ENCODE assay signal across 1 cellular context in genomic region chr20:55103188-55103587, GRCh38.
TF ChIP-seq lines count a peak whose summit lies in the region.

No MANE protein-coding gene starts in this region.

TF ChIP-seq in K562, 482 proteins besides CTCF, POLR2A, EP300 and RAD21 (continued from another document and continues in another):
- TF ChIP-seq, protein P1, sequence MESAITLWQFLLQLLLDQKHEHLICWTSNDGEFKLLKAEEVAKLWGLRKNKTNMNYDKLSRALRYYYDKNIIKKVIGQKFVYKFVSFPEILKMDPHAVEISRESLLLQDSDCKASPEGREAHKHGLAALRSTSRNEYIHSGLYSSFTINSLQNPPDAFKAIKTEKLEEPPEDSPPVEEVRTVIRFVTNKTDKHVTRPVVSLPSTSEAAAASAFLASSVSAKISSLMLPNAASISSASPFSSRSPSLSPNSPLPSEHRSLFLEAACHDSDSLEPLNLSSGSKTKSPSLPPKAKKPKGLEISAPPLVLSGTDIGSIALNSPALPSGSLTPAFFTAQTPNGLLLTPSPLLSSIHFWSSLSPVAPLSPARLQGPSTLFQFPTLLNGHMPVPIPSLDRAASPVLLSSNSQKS (CRISPR knock-in tag; IDR thresholded peaks at IDR 0.05) = no peak
- TF ChIP-seq PRPF4 (IDR thresholded peaks at IDR 0.05; ENCODE audit: insufficient read depth, low read depth, low read length, poor library complexity, severe bottlenecking) = no peak
- TF ChIP-seq ATF1 (CRISPR knock-in tag; IDR thresholded peaks at IDR 0.05) = no peak
- peak; percentile 43 for TF ChIP-seq ATF1 (tag; IDR thresholded peaks at IDR 0.05)
- no peak for TF ChIP-seq PTTG1 (tag; IDR thresholded peaks at IDR 0.05; ENCODE audit: low read depth)
- peak; percentile 74; the same call in 1 of the 2 replicates for TF ChIP-seq NFATC3 (IDR thresholded peaks at IDR 0.05)
- TF ChIP-seq LCOR (CRISPR knock-in tag; IDR thresholded peaks at IDR 0.05) = no peak
- TF ChIP-seq ZNF507 (tag; conservative IDR thresholded peaks at IDR 0.05) = no peak
- no peak for TF ChIP-seq TAF7 (tag; IDR thresholded peaks at IDR 0.05)
- peak; percentile 83 for TF ChIP-seq STAT5A (IDR thresholded peaks at IDR 0.05; ENCODE audit: borderline replicate concordance, low read length)
- TF ChIP-seq HNRNPLL (IDR thresholded peaks at IDR 0.05; ENCODE audit: low read depth, low read length, poor library complexity, severe bottlenecking) = no peak
- peak; percentile 92 for TF ChIP-seq SMARCC2 (IDR thresholded peaks at IDR 0.05; ENCODE audit: low read depth)
- TF ChIP-seq, protein P2, sequence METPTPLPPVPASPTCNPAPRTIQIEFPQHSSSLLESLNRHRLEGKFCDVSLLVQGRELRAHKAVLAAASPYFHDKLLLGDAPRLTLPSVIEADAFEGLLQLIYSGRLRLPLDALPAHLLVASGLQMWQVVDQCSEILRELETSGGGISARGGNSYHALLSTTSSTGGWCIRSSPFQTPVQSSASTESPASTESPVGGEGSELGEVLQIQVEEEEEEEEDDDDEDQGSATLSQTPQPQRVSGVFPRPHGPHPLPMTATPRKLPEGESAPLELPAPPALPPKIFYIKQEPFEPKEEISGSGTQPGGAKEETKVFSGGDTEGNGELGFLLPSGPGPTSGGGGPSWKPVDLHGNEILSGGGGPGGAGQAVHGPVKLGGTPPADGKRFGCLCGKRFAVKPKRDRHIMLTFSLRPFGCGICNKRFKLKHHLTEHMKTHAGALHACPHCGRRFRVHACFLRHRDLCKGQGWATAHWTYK (CRISPR knock-in tag; IDR thresholded peaks at IDR 0.05) = peak; percentile 73; the same call in 1 of the 2 replicates
- peak; percentile 91 for TF ChIP-seq ZNF76 (CRISPR knock-in tag; IDR thresholded peaks at IDR 0.05; ENCODE audit: borderline replicate concordance)
- TF ChIP-seq DNMT1 (IDR thresholded peaks at IDR 0.05) = no peak
- TF ChIP-seq KLF13 (tag; IDR thresholded peaks at IDR 0.05; ENCODE audit: borderline replicate concordance, low read depth) = no peak
- TF ChIP-seq SRSF9 (IDR thresholded peaks at IDR 0.05; ENCODE audit: borderline replicate concordance, low read depth, low read length) = no peak
- TF ChIP-seq ZBTB43 (CRISPR knock-in tag; IDR thresholded peaks at IDR 0.05) = no peak
- TF ChIP-seq ZMIZ1 (IDR thresholded peaks at IDR 0.05; ENCODE audit: low read depth in 2 of 2, low read length in 2 of 2) = peak in 1 of 2 experiments; percentile 76; a peak in 1 of 4 replicates
- peak; percentile 34 to 69; a peak in 1 of 4 replicates for TF ChIP-seq ARNT (IDR thresholded peaks at IDR 0.05)
- no peak for TF ChIP-seq HEY1 (CRISPR knock-in tag; IDR thresholded peaks at IDR 0.05; ENCODE audit: borderline replicate concordance)
- peak; percentile 54; the same call in 1 of the 2 replicates for TF ChIP-seq ESRRA (IDR thresholded peaks at IDR 0.05; ENCODE audit: borderline replicate concordance, low read depth)
- no peak for TF ChIP-seq OTX1 (CRISPR knock-in tag; IDR thresholded peaks at IDR 0.05)
- no peak for TF ChIP-seq TCF7L2 (IDR thresholded peaks at IDR 0.05; ENCODE audit: low read depth, low read length)
- TF ChIP-seq, protein P3, sequence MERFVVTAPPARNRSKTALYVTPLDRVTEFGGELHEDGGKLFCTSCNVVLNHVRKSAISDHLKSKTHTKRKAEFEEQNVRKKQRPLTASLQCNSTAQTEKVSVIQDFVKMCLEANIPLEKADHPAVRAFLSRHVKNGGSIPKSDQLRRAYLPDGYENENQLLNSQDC (CRISPR knock-in tag; IDR thresholded peaks at IDR 0.05) = no peak
- TF ChIP-seq POLR3G (IDR thresholded peaks at IDR 0.05; ENCODE audit: extremely low read depth, insufficient read length, insufficient replicate concordance) = no peak
- TF ChIP-seq, protein P4, sequence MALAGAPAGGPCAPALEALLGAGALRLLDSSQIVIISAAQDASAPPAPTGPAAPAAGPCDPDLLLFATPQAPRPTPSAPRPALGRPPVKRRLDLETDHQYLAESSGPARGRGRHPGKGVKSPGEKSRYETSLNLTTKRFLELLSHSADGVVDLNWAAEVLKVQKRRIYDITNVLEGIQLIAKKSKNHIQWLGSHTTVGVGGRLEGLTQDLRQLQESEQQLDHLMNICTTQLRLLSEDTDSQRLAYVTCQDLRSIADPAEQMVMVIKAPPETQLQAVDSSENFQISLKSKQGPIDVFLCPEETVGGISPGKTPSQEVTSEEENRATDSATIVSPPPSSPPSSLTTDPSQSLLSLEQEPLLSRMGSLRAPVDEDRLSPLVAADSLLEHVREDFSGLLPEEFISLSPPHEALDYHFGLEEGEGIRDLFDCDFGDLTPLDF (CRISPR knock-in tag; IDR thresholded peaks at IDR 0.05) = no peak
- TF ChIP-seq, protein P5, sequence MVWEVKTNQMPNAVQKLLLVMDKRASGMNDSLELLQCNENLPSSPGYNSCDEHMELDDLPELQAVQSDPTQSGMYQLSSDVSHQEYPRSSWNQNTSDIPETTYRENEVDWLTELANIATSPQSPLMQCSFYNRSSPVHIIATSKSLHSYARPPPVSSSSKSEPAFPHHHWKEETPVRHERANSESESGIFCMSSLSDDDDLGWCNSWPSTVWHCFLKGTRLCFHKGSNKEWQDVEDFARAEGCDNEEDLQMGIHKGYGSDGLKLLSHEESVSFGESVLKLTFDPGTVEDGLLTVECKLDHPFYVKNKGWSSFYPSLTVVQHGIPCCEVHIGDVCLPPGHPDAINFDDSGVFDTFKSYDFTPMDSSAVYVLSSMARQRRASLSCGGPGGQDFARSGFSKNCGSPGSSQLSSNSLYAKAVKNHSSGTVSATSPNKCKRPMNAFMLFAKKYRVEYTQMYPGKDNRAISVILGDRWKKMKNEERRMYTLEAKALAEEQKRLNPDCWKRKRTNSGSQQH (CRISPR knock-in tag; IDR thresholded peaks at IDR 0.05) = no peak
- no peak for TF ChIP-seq STAT5B (CRISPR knock-in tag; IDR thresholded peaks at IDR 0.05)
- no peak for TF ChIP-seq SRSF3 (IDR thresholded peaks at IDR 0.05; ENCODE audit: insufficient read depth, low read length)
- TF ChIP-seq ZNF212 (CRISPR knock-in tag; IDR thresholded peaks at IDR 0.05) = no peak
- TF ChIP-seq, protein P6, sequence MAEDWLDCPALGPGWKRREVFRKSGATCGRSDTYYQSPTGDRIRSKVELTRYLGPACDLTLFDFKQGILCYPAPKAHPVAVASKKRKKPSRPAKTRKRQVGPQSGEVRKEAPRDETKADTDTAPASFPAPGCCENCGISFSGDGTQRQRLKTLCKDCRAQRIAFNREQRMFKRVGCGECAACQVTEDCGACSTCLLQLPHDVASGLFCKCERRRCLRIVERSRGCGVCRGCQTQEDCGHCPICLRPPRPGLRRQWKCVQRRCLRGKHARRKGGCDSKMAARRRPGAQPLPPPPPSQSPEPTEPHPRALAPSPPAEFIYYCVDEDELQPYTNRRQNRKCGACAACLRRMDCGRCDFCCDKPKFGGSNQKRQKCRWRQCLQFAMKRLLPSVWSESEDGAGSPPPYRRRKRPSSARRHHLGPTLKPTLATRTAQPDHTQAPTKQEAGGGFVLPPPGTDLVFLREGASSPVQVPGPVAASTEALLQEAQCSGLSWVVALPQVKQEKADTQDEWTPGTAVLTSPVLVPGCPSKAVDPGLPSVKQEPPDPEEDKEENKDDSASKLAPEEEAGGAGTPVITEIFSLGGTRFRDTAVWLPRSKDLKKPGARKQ (CRISPR knock-in tag; IDR thresholded peaks at IDR 0.05) = no peak
- TF ChIP-seq ZNF347 (CRISPR knock-in tag; IDR thresholded peaks at IDR 0.05; ENCODE audit: low read depth) = no peak
- TF ChIP-seq SREBF1 (IDR thresholded peaks at IDR 0.05; ENCODE audit: borderline replicate concordance, low read depth, low read length) = no peak
- no peak for TF ChIP-seq ZKSCAN8 (CRISPR knock-in tag; IDR thresholded peaks at IDR 0.05)
- no peak for TF ChIP-seq CREB5 (CRISPR knock-in tag; IDR thresholded peaks at IDR 0.05)
- TF ChIP-seq ZNF592 (IDR thresholded peaks at IDR 0.05) = peak; percentile 98
- TF ChIP-seq, protein P7, sequence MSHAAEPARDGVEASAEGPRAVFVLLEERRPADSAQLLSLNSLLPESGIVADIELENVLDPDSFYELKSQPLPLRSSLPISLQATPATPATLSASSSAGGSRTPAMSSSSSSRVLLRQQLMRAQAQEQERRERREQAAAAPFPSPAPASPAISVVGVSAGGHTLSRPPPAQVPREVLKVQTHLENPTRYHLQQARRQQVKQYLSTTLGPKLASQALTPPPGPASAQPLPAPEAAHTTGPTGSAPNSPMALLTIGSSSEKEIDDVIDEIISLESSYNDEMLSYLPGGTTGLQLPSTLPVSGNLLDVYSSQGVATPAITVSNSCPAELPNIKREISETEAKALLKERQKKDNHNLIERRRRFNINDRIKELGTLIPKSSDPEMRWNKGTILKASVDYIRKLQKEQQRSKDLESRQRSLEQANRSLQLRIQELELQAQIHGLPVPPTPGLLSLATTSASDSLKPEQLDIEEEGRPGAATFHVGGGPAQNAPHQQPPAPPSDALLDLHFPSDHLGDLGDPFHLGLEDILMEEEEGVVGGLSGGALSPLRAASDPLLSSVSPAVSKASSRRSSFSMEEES (CRISPR knock-in tag; IDR thresholded peaks at IDR 0.05) = no peak
- TF ChIP-seq SAFB (IDR thresholded peaks at IDR 0.05; ENCODE audit: borderline replicate concordance, low read depth, low read length) = no peak
- TF ChIP-seq ID3 (CRISPR knock-in tag; IDR thresholded peaks at IDR 0.05) = no peak
- no peak for TF ChIP-seq ID3 (tag; IDR thresholded peaks at IDR 0.05)
- TF ChIP-seq SMAD4 (CRISPR knock-in tag; conservative IDR thresholded peaks at IDR 0.05) = peak; percentile 76
- TF ChIP-seq SNIP1 (IDR thresholded peaks at IDR 0.05; ENCODE audit: low read depth) = no peak
- TF ChIP-seq U2AF2 (optimal IDR thresholded peaks at IDR 0.05; ENCODE audit: low read depth, low read length) = no peak
- no peak for TF ChIP-seq BRD9 (IDR thresholded peaks at IDR 0.05; ENCODE audit: low read depth, partially characterized antibody)
